6 cellular contexts compared by ENCODE assay signal in genomic region chr18:50857166-50857565, GRCh38. TPM values are rescaled to one million over a fixed set of nuclear protein-coding genes. Genes with fewer than 3 reads are reported as not detected.
"Had no signal": no experiment of that assay in that cellular context is flagged by ENCODE, and none has a peak within 500 bp of the region (broad histone marks: within the 10 kb centered on the region; RNA-seq: fewer than 3 reads in every experiment).

No MANE protein-coding gene starts in this region.

RNA-seq across cellular contexts. Expression of gene MRO, which starts 37.4 kb away (rescaled TPM):
- total RNA-seq: activated B cell treated with CpG ODN at 0.5 μM for 24 hours; activated CD4-positive, alpha-beta T cell treated with anti-CD3 and anti-CD28 coated beads for 36 hours; activated T-helper 2 cell treated with anti-CD3 and anti-CD28 coated beads, Interferon-gamma antibody, Interleukin-2, Interleukin-4, amounts not matched to agents 10 μg/mL and 5 μg/mL and 100 μg/mL, durations not matched to agents 14 hours and 24 hours and 36 hours; bronchial epithelial cell; myocyte had no signal
- polyA plus RNA-seq: keratinocyte had no signal
